Comparison of ENCODE assay signal across 11 cellular contexts in the genomic region with DNA sequence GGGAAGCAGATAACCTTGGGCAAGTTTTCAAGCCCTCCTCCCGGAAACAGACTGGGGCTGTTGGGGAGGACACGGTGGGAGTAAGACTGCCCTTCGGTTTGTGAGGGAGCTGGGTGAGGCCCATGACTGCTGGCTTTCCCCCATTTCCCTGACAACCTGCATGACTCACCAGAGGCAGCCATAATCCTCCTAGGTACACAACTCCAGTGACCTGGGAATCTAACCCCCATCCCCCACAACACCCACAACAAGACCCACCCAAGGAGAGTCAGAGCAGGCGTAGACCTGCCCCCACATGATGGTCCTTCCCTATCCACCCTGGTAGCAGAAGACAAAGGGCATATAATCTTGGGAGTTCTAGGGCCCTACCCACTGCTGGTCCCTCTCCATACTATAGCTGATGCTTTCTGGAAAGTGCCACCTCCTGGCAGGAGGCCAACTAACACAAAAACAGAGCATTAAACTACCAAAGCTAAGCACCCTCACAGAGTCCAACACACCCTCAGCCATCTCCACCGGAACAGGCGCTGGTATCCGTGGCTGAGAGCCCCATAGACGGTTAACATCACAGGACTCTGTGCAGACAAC. TPM values are rescaled to one million over a fixed set of nuclear protein-coding genes. Genes with fewer than 3 reads are reported as not detected.
DNase-seq lines count a peak whose midpoint lies in the region; ATAC-seq and TF ChIP-seq lines count a peak whose summit lies in the region.
"Had no signal": no experiment of that assay in that cellular context is flagged by ENCODE, and none has a peak within 500 bp of the region (broad histone marks: within the 10 kb centered on the region; RNA-seq: fewer than 3 reads in every experiment).

No MANE protein-coding gene starts in this region.

- peaks cover 0 to 75% (median 39%) of the 10 kb centered on the region in 12 donors for H3K4me1 ChIP-seq in heart left ventricle

- WGBS in heart left ventricle, 4 donors = 54 to 58% (median 54%) methylated on average over 7 to 8 of the region's 8 CpGs

- intact Hi-C loops in heart left ventricle (cut with DNase I) = no loop called here

- TF ChIP-seq POLR2A in heart left ventricle (IDR thresholded peaks at IDR 0.05) = no peak

- TF ChIP-seq CTCF in heart left ventricle (IDR thresholded peaks at IDR 0.05) = no peak

- no peaks in the 10 kb centered on the region for H3K27me3 Mint-ChIP-seq in activated T-cell treated with anti-CD3 and anti-CD28 coated beads, Interleukin-2, amount 50 U/mL, for 24 hours
- H3K27me3 Mint-ChIP-seq in stimulated activated memory B cell treated with anti-CD40 and anti-IgM and Interleukin-4, amounts not matched to agents 10 μg/mL and 1 μg/mL and 100 μg/mL, for 72 hours = no peaks in the 10 kb centered on the region

- no peaks in the 10 kb centered on the region for H3K27me3 ChIP-seq in heart left ventricle

- DNase-seq in activated T-cell treated with anti-CD3 and anti-CD28 coated beads, Interleukin-2, amount 50 U/mL, for 24 hours = no peak
- DNase-seq in activated T-cell treated with anti-CD3 and anti-CD28 coated beads for 4 hours = no peak
- DNase-seq in SHP77 treated with DMSO at 0.1 percent for 48 hours (lab: John Stamatoyannopoulos, UW) = peak; percentile 21
- no peak for DNase-seq in heart left ventricle
- DNase-seq in dedifferentiated amniotic fluid mesenchymal stem cell (ENCODE audit: extremely low spot score) = no peak
- DNase-seq: NCI-H187; stimulated activated CD4-positive, alpha-beta T cell treated with anti-CD3 and anti-CD28 coated beads, Interleukin-4, amount 100 ng/mL, for 24 hours had no signal

- H3K4me3 Mint-ChIP-seq in activated T-cell treated with anti-CD3 and anti-CD28 coated beads, Interleukin-2, amount 50 U/mL, for 24 hours = no peak overlapping the region
- no peak overlapping the region for H3K4me3 Mint-ChIP-seq in stimulated activated memory B cell treated with anti-CD40 and anti-IgM and Interleukin-4, amounts not matched to agents 10 μg/mL and 1 μg/mL and 100 μg/mL, for 72 hours
- H3K4me3 Mint-ChIP-seq: T-helper 1 cell treated with Interleukin-12 subunit alpha and Interleukin-12 subunit beta and Interleukin-4 antibody, amounts not matched to agents 30 μg/mL and 1 μg/mL, for 36 hours had no signal

- ATAC-seq in heart left ventricle (peak; percentile 26 to 49 (median 31)), HG03159 (IDR thresholded peaks at IDR 0.05; ENCODE audit: unreplicated experiment) (no peak), GM21367 (IDR thresholded peaks at IDR 0.05; ENCODE audit: unreplicated experiment) (no peak)
- ATAC-seq in stimulated activated memory B cell treated with anti-CD40 and anti-IgM and Interleukin-4, amounts not matched to agents 10 μg/mL and 1 μg/mL and 100 μg/mL, for 72 hours = no peak

- peaks cover 0 to 26% (median 17%) of the 10 kb centered on the region in 9 donors for H3K36me3 ChIP-seq in heart left ventricle

- H3K9me3 Mint-ChIP-seq in activated T-cell treated with anti-CD3 and anti-CD28 coated beads, Interleukin-2, amount 50 U/mL, for 24 hours = peaks cover 28% of the 10 kb centered on the region
- peaks cover 19% of the 10 kb centered on the region for H3K9me3 Mint-ChIP-seq in stimulated activated memory B cell treated with anti-CD40 and anti-IgM and Interleukin-4, amounts not matched to agents 10 μg/mL and 1 μg/mL and 100 μg/mL, for 72 hours

- peaks cover 90% of the 10 kb centered on the region for H3K4me1 Mint-ChIP-seq in activated T-cell treated with anti-CD3 and anti-CD28 coated beads, Interleukin-2, amount 50 U/mL, for 24 hours (ENCODE audit: low read depth)
- peaks cover 74% of the 10 kb centered on the region for H3K4me1 Mint-ChIP-seq in stimulated activated memory B cell treated with anti-CD40 and anti-IgM and Interleukin-4, amounts not matched to agents 10 μg/mL and 1 μg/mL and 100 μg/mL, for 72 hours

- peaks cover 0 to 31% (median 0%) of the 10 kb centered on the region in 12 donors for H3K9me3 ChIP-seq in heart left ventricle

- H3K27ac ChIP-seq in heart left ventricle = no peak overlapping the region

- peak overlapping the region; percentile 69 for H3K27ac Mint-ChIP-seq in activated T-cell treated with anti-CD3 and anti-CD28 coated beads, Interleukin-2, amount 50 U/mL, for 24 hours
- H3K27ac Mint-ChIP-seq in stimulated activated memory B cell treated with anti-CD40 and anti-IgM and Interleukin-4, amounts not matched to agents 10 μg/mL and 1 μg/mL and 100 μg/mL, for 72 hours = peak overlapping the region; percentile 3

- peaks cover 89% of the 10 kb centered on the region for H3K36me3 Mint-ChIP-seq in activated T-cell treated with anti-CD3 and anti-CD28 coated beads, Interleukin-2, amount 50 U/mL, for 24 hours (ENCODE audit: low read depth)
- peaks cover 76% of the 10 kb centered on the region for H3K36me3 Mint-ChIP-seq in stimulated activated memory B cell treated with anti-CD40 and anti-IgM and Interleukin-4, amounts not matched to agents 10 μg/mL and 1 μg/mL and 100 μg/mL, for 72 hours

- no peak overlapping the region for H3K4me3 ChIP-seq in heart left ventricle

RNA-seq across cellular contexts. Expression of gene DDX24, which starts 14.8 kb away (rescaled TPM):
- 100 to 1,000 TPM; 161 to 268 (median 209) TPM for total RNA-seq in heart left ventricle
- polyA plus RNA-seq in heart left ventricle = 100 to 1,000 TPM; 113 to 123 TPM

RNA-seq across cellular contexts. Expression of gene IFI27L1, which starts 14.9 kb away (rescaled TPM):
- 10 to 100 TPM in 7 of 9 donors, 1 to 10 TPM in 2; 8.9 to 30.8 (median 16.0) TPM for total RNA-seq in heart left ventricle
- polyA plus RNA-seq in heart left ventricle = 10 to 100 TPM; 19.4 to 45.0 TPM

RNA-seq across cellular contexts. Expression of gene OTUB2, which starts 40.0 kb away (rescaled TPM):
- under 1 TPM; 0.09 to 0.60 (median 0.38) TPM for total RNA-seq in heart left ventricle
- under 1 TPM; 0.19 to 0.50 TPM for polyA plus RNA-seq in heart left ventricle

RNA-seq across cellular contexts. Expression of gene IFI27, which starts 44.4 kb away (rescaled TPM):
- total RNA-seq in heart left ventricle = 100 to 1,000 TPM; 135 to 458 (median 177) TPM
- polyA plus RNA-seq in heart left ventricle = 100 to 1,000 TPM; 446 to 469 TPM

Comparison
In these comparisons a context has a peak if more than half of its experiments do, and no peak if none do; other contexts are left out.
1. ATAC-seq: peak in heart left ventricle (4 of 4); none in stimulated activated memory B cell treated with anti-CD40 and anti-IgM and Interleukin-4, amounts not matched to agents 10 μg/mL and 1 μg/mL and 100 μg/mL, for 72 hours (single experiment), HG03159 (single experiment) and GM21367 (single experiment).